8 cellular contexts compared by ENCODE assay signal in genomic region chr10:3785849-3786290, GRCh38. TPM values are rescaled to one million over a fixed set of nuclear protein-coding genes. Genes with fewer than 3 reads are reported as not detected.
DNase-seq lines count a peak whose midpoint lies in the region; ATAC-seq and TF ChIP-seq lines count a peak whose summit lies in the region.

No MANE protein-coding gene starts in this region.

- peak overlapping the region; percentile 76 for H3K4me2 ChIP-seq in SU-DHL-6 (ENCODE audit: low read depth, low read length, poor library complexity, severe bottlenecking)

- H3K4me1 ChIP-seq in colonic mucosa, result no peaks in the 10 kb centered on the region
- peaks cover 0 to 3% of the 10 kb centered on the region in 2 donors for H3K4me1 ChIP-seq in lung (ENCODE audit: control insufficient read depth in 2 of 2, insufficient read depth in 2 of 2, low read length in 2 of 2)

- ATAC-seq in HG02571 (IDR thresholded peaks at IDR 0.05; ENCODE audit: unreplicated experiment) (peak; percentile 9), lung (ENCODE audit: insufficient read depth, low FRiP score) (no peak), GM21528 (IDR thresholded peaks at IDR 0.05; ENCODE audit: low FRiP score, unreplicated experiment) (no peak)

- H4K20me1 ChIP-seq in SU-DHL-6 (ENCODE audit: low read depth, low read length), result no peaks in the 10 kb centered on the region

- intact Hi-C loops in colonic mucosa (cut with DNase I), result loop anchor here (10.0 kb wide), 1 partner anchor 279 kb away; no protein-coding TSS in a partner anchor

- peaks cover 6% of the 10 kb centered on the region; the same call in 1 of the 2 replicates for H3F3A ChIP-seq in SU-DHL-6 (ENCODE audit: insufficient read depth)

- H2AFZ ChIP-seq in SU-DHL-6 (ENCODE audit: low read depth, low read length, severe bottlenecking), result peak overlapping the region; percentile 85

- H3K9me3 ChIP-seq in SU-DHL-6 (ENCODE audit: insufficient read depth, low read length), result no peaks in the 10 kb centered on the region
- no peaks in the 10 kb centered on the region for H3K9me3 ChIP-seq in colonic mucosa
- H3K9me3 ChIP-seq in lung (ENCODE audit: control insufficient read depth in 2 of 2, insufficient read depth in 1 of 2, low read length in 1 of 2), result peaks cover 2 to 3% of the 10 kb centered on the region in 2 donors

- H3K9ac ChIP-seq in SU-DHL-6 (ENCODE audit: low read length) (peak overlapping the region; percentile 71), colonic mucosa (ENCODE audit: low read depth in 2 of 2, low read length in 2 of 2) (peak overlapping the region; percentile 97 to 99)

- H3K27me3 ChIP-seq in SU-DHL-6 (ENCODE audit: low read length) (no peaks in the 10 kb centered on the region), colonic mucosa (no peaks in the 10 kb centered on the region), lung (ENCODE audit: control insufficient read depth, insufficient read depth) (no peaks in the 10 kb centered on the region)

- H3K4me3 ChIP-seq in SU-DHL-6 (ENCODE audit: insufficient read depth, low read length, poor library complexity, severe bottlenecking) (peak overlapping the region; percentile 63), colonic mucosa (peak overlapping the region; percentile 49), lung (peak overlapping the region; percentile 66)

- H3K36me3 ChIP-seq in SU-DHL-6 (ENCODE audit: low read length) (no peaks in the 10 kb centered on the region; the same call in 1 of the 2 replicates), colonic mucosa (peaks cover 7% of the 10 kb centered on the region), lung (ENCODE audit: control insufficient read depth in 2 of 2, insufficient read depth in 2 of 2, low read length in 2 of 2) (peaks cover 9 to 11% of the 10 kb centered on the region in 2 donors)

- peaks cover 30% of the 10 kb centered on the region for H3K79me2 ChIP-seq in SU-DHL-6 (ENCODE audit: insufficient read depth, low read length)

- peak; percentile 28 for DNase-seq in DMS114 treated with DMSO at 0.1 percent for 48 hours (lab: John Stamatoyannopoulos, UW; ENCODE audit: unreplicated experiment)
- peak; percentile 58 for DNase-seq in colonic mucosa
- DNase-seq in lung (ENCODE audit: low spot score), result no peak
- no peak for DNase-seq in superior temporal gyrus (ENCODE audit: extremely low spot score)

- WGBS in lung, 2 donors, result 4 to 5% methylated on average over 16 to 19 of the region's 19 CpGs

- H3K9me2 ChIP-seq in SU-DHL-6 (replicated peaks; ENCODE audit: insufficient read depth, low read length), result no peaks in the 10 kb centered on the region

- peak overlapping the region; percentile 73 for H3K27ac ChIP-seq in SU-DHL-6 (ENCODE audit: low read depth, low read length)
- H3K27ac ChIP-seq in colonic mucosa, result peak overlapping the region; percentile 94
- peak overlapping the region; percentile 98 to 100 for H3K27ac ChIP-seq in lung (ENCODE audit: low read depth in 1 of 2, low read length in 1 of 2)
- peak overlapping the region; percentile 88 for H3K27ac ChIP-seq in temporal lobe (ENCODE audit: low read depth, low read length)

- TF ChIP-seq CTCF in SU-DHL-6 (IDR thresholded peaks at IDR 0.05; ENCODE audit: insufficient read depth, low read length, poor library complexity, severe bottlenecking), result no peak
- TF ChIP-seq CTCF in colonic mucosa (IDR thresholded peaks at IDR 0.05), result no peak
- TF ChIP-seq CTCF in lung (IDR thresholded peaks at IDR 0.05; ENCODE audit: control extremely low read depth, extremely low read depth), result no peak

RNA-seq across cellular contexts. Expression of gene KLF6, which starts 0.9 kb away (rescaled TPM):
- total RNA-seq in colonic mucosa (100 to 1,000 TPM; 106 to 299 TPM), lung (100 to 1,000 TPM; 173 to 264 TPM), temporal lobe (79.4 TPM)
- polyA plus RNA-seq in lung, result 100 to 1,000 TPM in 1 of 2 donors, 10 to 100 TPM in 1; 45.6 to 146 TPM

Comparison
In these comparisons a context has a peak if more than half of its experiments do, and no peak if none do; other contexts are left out.
1. DNase-seq: peak in DMS114 treated with DMSO at 0.1 percent for 48 hours (single experiment) and colonic mucosa (single experiment); none in lung (single experiment) and superior temporal gyrus (single experiment).
2. Peak in every context shown above with its lines, with median percentiles within 50 percentile points of each other: H3K27ac ChIP-seq and H3K4me3 ChIP-seq.